17 cellular contexts compared by ENCODE assay signal in the genomic region with DNA sequence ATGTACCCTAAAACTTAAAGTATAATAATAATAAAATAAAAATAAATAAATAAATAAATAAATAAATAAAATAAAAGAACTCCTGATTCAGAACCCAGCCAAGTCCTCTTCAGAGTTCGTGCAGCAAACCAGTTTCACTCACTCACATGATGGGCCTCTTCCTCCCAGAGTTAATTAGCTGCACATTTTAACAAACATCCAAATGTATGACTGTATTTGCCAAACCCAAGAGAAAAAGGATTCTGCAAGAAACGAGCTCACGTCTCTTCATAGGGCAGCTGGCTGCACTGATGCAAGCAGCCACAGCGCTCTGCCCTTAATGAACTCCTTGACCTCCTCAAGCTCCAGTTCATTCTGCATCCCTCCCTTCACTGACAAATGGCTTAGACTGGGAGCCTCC.
"Had no signal": no experiment of that assay in that cellular context is flagged by ENCODE, and none has a peak within 500 bp of the region (broad histone marks: within the 10 kb centered on the region; RNA-seq: fewer than 3 reads in every experiment).

No MANE protein-coding gene starts in this region.

- H3K9me3 ChIP-seq: right atrium auricular region, tibial artery, uterus had no signal

- ATAC-seq: activated CD8-positive, alpha-beta T cell treated with anti-CD3 and anti-CD28 coated beads, Interleukin-2, amount 10 ng/mL, durations not matched to agents 7 days and 5 days; stimulated activated naive CD8-positive, alpha-beta T cell treated with anti-CD3 and anti-CD28 coated beads, Interleukin-15, Interleukin-2, amounts not matched to agents 100 U/mL and 50 U/mL, for 24 hours had no signal

- H3K4me3 ChIP-seq: dorsolateral prefrontal cortex, left ventricle myocardium inferior, right atrium auricular region, tibial artery, uterus had no signal

- H3K27me3 ChIP-seq: dorsolateral prefrontal cortex, right atrium auricular region, tibial artery, uterus had no signal

- H3K36me3 ChIP-seq: left ventricle myocardium inferior, right atrium auricular region, tibial artery, uterus had no signal

- H3K4me1 ChIP-seq: left ventricle myocardium inferior, right atrium auricular region, uterus had no signal

- DNase-seq: activated CD4-positive, alpha-beta T cell treated with anti-CD3 and anti-CD28 coated beads, Interleukin-2, amount 10 ng/mL, durations not matched to agents 7 days and 5 days; activated CD8-positive, alpha-beta T cell treated with anti-CD3 and anti-CD28 coated beads, Interleukin-2, amount 10 ng/mL, durations not matched to agents 7 days and 5 days; activated naive CD4-positive, alpha-beta T cell treated with anti-CD3 and anti-CD28 coated beads for 36 hours; activated T-cell treated with anti-CD3 and anti-CD28 coated beads, Interleukin-2, amount 50 U/mL, for 24 hours; central memory CD4-positive, alpha-beta T cell; dorsolateral prefrontal cortex; left ventricle myocardium inferior; mammary epithelial cell; occipital lobe; stimulated activated CD4-positive, alpha-beta T cell treated with anti-CD3 and anti-CD28 coated beads, Interleukin-12 subunit alpha, Interleukin-12 subunit beta, amount 100 ng/mL, for 4 hours; stimulated activated CD4-positive, alpha-beta T cell treated with anti-CD3 and anti-CD28 coated beads, Interleukin-1b, Interleukin-23, amount 100 ng/mL, for 48 hours; stimulated activated CD8-positive, alpha-beta memory T cell treated with anti-CD3 and anti-CD28 coated beads, Interleukin-4, amount 100 ng/mL, for 48 hours; stimulated activated naive CD8-positive, alpha-beta T cell treated with anti-CD3 and anti-CD28 coated beads, Interleukin-15, Interleukin-2, amounts not matched to agents 100 U/mL and 50 U/mL, for 24 hours; substantia nigra; tibial artery; uterus had no signal

- H3K27ac ChIP-seq: dorsolateral prefrontal cortex, left ventricle myocardium inferior, right atrium auricular region, tibial artery, uterus had no signal
